ENCODE assay signal across 17 cellular contexts in genomic region chr12:15712823-15713663, GRCh38.
DNase-seq lines count a peak whose midpoint lies in the region; ATAC-seq and TF ChIP-seq lines count a peak whose summit lies in the region.
"Had no signal": no experiment of that assay in that cellular context is flagged by ENCODE, and none has a peak within 500 bp of the region (broad histone marks: within the 10 kb centered on the region; RNA-seq: fewer than 3 reads in every experiment).

No MANE protein-coding gene starts in this region.

- H3K4me1 Mint-ChIP-seq in Calu3 (ENCODE audit: low read depth, unreplicated experiment), result peaks cover 75% of the 10 kb centered on the region
- peaks cover 5% of the 10 kb centered on the region for H3K4me1 Mint-ChIP-seq in T-helper 2 cell treated with Interferon-gamma antibody and Interleukin-4, amounts not matched to agents 5 μg/mL and 100 μg/mL, for 36 hours (ENCODE audit: low read depth)

- H3K4me3 ChIP-seq in ascending aorta, result peak overlapping the region in 1 of 2 donors; percentile 12
- H3K4me3 ChIP-seq in gastrocnemius medialis, result peak overlapping the region in 1 of 4 donors; percentile 25
- H3K4me3 ChIP-seq: adrenal gland had no signal

- H3K9me3 ChIP-seq in ascending aorta (no peaks in the 10 kb centered on the region), gastrocnemius medialis (no peaks in the 10 kb centered on the region)
- H3K9me3 ChIP-seq: adrenal gland had no signal

- no peak for TF ChIP-seq CTCF in Calu3 (IDR thresholded peaks at IDR 0.05; ENCODE audit: unreplicated experiment)
- no peak for TF ChIP-seq CTCF in ascending aorta (IDR thresholded peaks at IDR 0.05)
- TF ChIP-seq CTCF in gastrocnemius medialis (IDR thresholded peaks at IDR 0.05 in 4 of 5, conservative IDR thresholded peaks at IDR 0.05 in 1 of 5), result no peak

- DNase-seq in Calu3 (peak; percentile 77), ascending aorta (ENCODE audit: low spot score in 2 of 2) (no peak), left colon (peak; percentile 80 to 82), gastrocnemius medialis (peak in 1 of 2 donors; percentile 45), NCI-H82 (lab: John Stamatoyannopoulos, UW) (no peak), hippocampal formation (lab: John Stamatoyannopoulos, UW) (no peak)
- no peak for DNase-seq in T-helper 2 cell treated with Interferon-gamma antibody and Interleukin-4, amounts not matched to agents 5 μg/mL and 100 μg/mL, for 36 hours (ENCODE audit: low spot score)
- DNase-seq: activated T-cell treated with anti-CD3 and anti-CD28 coated beads for 4 hours, adrenal gland, AML-193, dermis blood vessel endothelial cell, GOT3, NCI-H2171 had no signal

- no peaks in the 10 kb centered on the region for H3K27me3 Mint-ChIP-seq in Calu3 (ENCODE audit: unreplicated experiment)
- H3K27me3 Mint-ChIP-seq in T-helper 2 cell treated with Interferon-gamma antibody and Interleukin-4, amounts not matched to agents 5 μg/mL and 100 μg/mL, for 36 hours (ENCODE audit: low read depth), result peaks cover 6% of the 10 kb centered on the region

- intact Hi-C loops in Calu3 (cut with micrococcal nuclease; ENCODE audit: unreplicated experiment), result loop anchor here (2.0 kb wide), 1 partner anchor 70 kb away; no protein-coding TSS in a partner anchor
- intact Hi-C loops in ascending aorta (cut with DNase I), result no loop called here
- intact Hi-C loops in left colon (cut with DNase I, micrococcal nuclease), result no loop called here
- intact Hi-C loops in gastrocnemius medialis (cut with DNase I; ENCODE audit: low total_unique reads), result no loop called here

- CTCF ChIA-PET in Calu3 (lab: Charles Lee), result interaction anchor here (0.6 to 1.5 kb wide), 7 partner anchors 9 to 178 kb away, joined by 3 to 5 read pairs (median 3); no protein-coding TSS in a partner anchor

- peaks cover 0 to 63% of the 10 kb centered on the region in 2 donors for H3K4me1 ChIP-seq in ascending aorta
- H3K4me1 ChIP-seq in gastrocnemius medialis, result peaks cover 8 to 19% of the 10 kb centered on the region in 2 donors
- H3K4me1 ChIP-seq: adrenal gland had no signal

- no peaks in the 10 kb centered on the region for H3K9me3 Mint-ChIP-seq in Calu3 (ENCODE audit: low read depth, unreplicated experiment)
- no peaks in the 10 kb centered on the region for H3K9me3 Mint-ChIP-seq in T-helper 2 cell treated with Interferon-gamma antibody and Interleukin-4, amounts not matched to agents 5 μg/mL and 100 μg/mL, for 36 hours

- H3K36me3 Mint-ChIP-seq in Calu3 (ENCODE audit: insufficient read depth, unreplicated experiment), result peaks cover 37% of the 10 kb centered on the region
- no peaks in the 10 kb centered on the region for H3K36me3 Mint-ChIP-seq in T-helper 2 cell treated with Interferon-gamma antibody and Interleukin-4, amounts not matched to agents 5 μg/mL and 100 μg/mL, for 36 hours (ENCODE audit: low read depth)

- H3K4me3 Mint-ChIP-seq in Calu3 (ENCODE audit: low read depth, unreplicated experiment), result peak overlapping the region; percentile 66
- no peak overlapping the region for H3K4me3 Mint-ChIP-seq in T-helper 2 cell treated with Interferon-gamma antibody and Interleukin-4, amounts not matched to agents 5 μg/mL and 100 μg/mL, for 36 hours
- H3K4me3 Mint-ChIP-seq: neural crest cell had no signal

- in situ Hi-C loops in gastrocnemius medialis (cut with MboI; ENCODE audit: low sequenced_read_pairs in 4 of 4), result no loop called here

- H3K27ac Mint-ChIP-seq in Calu3 (ENCODE audit: unreplicated experiment), result peak overlapping the region; percentile 98
- H3K27ac Mint-ChIP-seq in T-helper 2 cell treated with Interferon-gamma antibody and Interleukin-4, amounts not matched to agents 5 μg/mL and 100 μg/mL, for 36 hours, result no peak overlapping the region

- TSS peak; percentile 93 for BruUV-seq in Calu3 (replicated peaks; lab: Mats Ljungman, UMichigan)

- ATAC-seq in left colon (peak; percentile 88), gastrocnemius medialis (peak; percentile 80 to 82), HG02973 (IDR thresholded peaks at IDR 0.05; ENCODE audit: unreplicated experiment) (no peak)
- ATAC-seq: activated CD4-positive, CD25-positive, alpha-beta regulatory T cell treated with anti-CD3 and anti-CD28 coated beads, Interleukin-2, amount 50 U/mL, for 24 hours had no signal

- TF ChIP-seq POLR2A in gastrocnemius medialis (IDR thresholded peaks at IDR 0.05), result no peak

- H3K27ac ChIP-seq in ascending aorta, result peak overlapping the region; percentile 49 to 52
- peak overlapping the region; percentile 42 to 61 (median 55) for H3K27ac ChIP-seq in gastrocnemius medialis
- H3K27ac ChIP-seq: adrenal gland, HL-60 had no signal

- H3K36me3 ChIP-seq in ascending aorta (no peaks in the 10 kb centered on the region), gastrocnemius medialis (no peaks in the 10 kb centered on the region)
- H3K36me3 ChIP-seq: adrenal gland had no signal

- H3K27me3 ChIP-seq in ascending aorta (no peaks in the 10 kb centered on the region), gastrocnemius medialis (no peaks in the 10 kb centered on the region)
- H3K27me3 ChIP-seq: adrenal gland had no signal

Comparison
In these comparisons a context has a peak if more than half of its experiments do, and no peak if none do; other contexts are left out.
1. DNase-seq: peak in Calu3 (single experiment) and left colon (2 of 2); none in ascending aorta (0 of 2), NCI-H82 (single experiment), T-helper 2 cell treated with Interferon-gamma antibody and Interleukin-4, amounts not matched to agents 5 μg/mL and 100 μg/mL, for 36 hours (single experiment) and hippocampal formation (0 of 2).